ENCODE assay signal across 17 cellular contexts in genomic region chr7:79286181-79286580, GRCh38.
DNase-seq lines count a peak whose midpoint lies in the region; ATAC-seq and TF ChIP-seq lines count a peak whose summit lies in the region.
"Had no signal": no experiment of that assay in that cellular context is flagged by ENCODE, and none has a peak within 500 bp of the region (broad histone marks: within the 10 kb centered on the region; RNA-seq: fewer than 3 reads in every experiment).

No MANE protein-coding gene starts in this region.

- no peak overlapping the region for H3K4me3 ChIP-seq in Panc1 (ENCODE audit: low read depth in 2 of 2, low read length in 2 of 2)
- H3K4me3 ChIP-seq: GM12878, GM23248 had no signal

- H3K27me3 Mint-ChIP-seq in HFFc6 (ENCODE audit: insufficient read depth) (no peaks in the 10 kb centered on the region), mesothelial cell of epicardium (ENCODE audit: low read depth) (no peaks in the 10 kb centered on the region), glutamatergic neuron (ENCODE audit: unreplicated experiment) (no peaks in the 10 kb centered on the region)
- H3K27me3 Mint-ChIP-seq: CD4-positive, alpha-beta memory T cell had no signal

- in situ Hi-C loops in G401 (cut with HindIII; ENCODE audit: low sequenced_read_pairs), result no loop called here
- in situ Hi-C loops in Panc1 (cut with HindIII; ENCODE audit: low pct_unique_long_range_greater_than_20kb, low sequenced_read_pairs), result no loop called here

- DNase-seq in G401 (ENCODE audit: low spot score) (peak; percentile 67), HFFc6 (no peak), Panc1 (ENCODE audit: low read depth, low spot score) (no peak), mesothelial cell of epicardium (ENCODE audit: low spot score in 2 of 2, unreplicated experiment in 2 of 2) (no peak), NCI-H2171 (lab: John Stamatoyannopoulos, UW) (no peak), glutamatergic neuron (no peak)
- no peak for DNase-seq in effector CD8-positive, alpha-beta T cell (lab: John Stamatoyannopoulos, UW)
- DNase-seq: CD4-positive, alpha-beta memory T cell; COR-L47; DMS153; DND-41; GDM1; GM23248; H7; HCEC 1CT had no signal

- peaks cover 1% of the 10 kb centered on the region; the same call in 1 of the 2 replicates for H3K9me3 ChIP-seq in Panc1 (ENCODE audit: control insufficient read depth, insufficient read depth, low read depth, low read length)

- TF ChIP-seq CTCF in HFFc6 (IDR thresholded peaks at IDR 0.05), result no peak
- TF ChIP-seq CTCF in Panc1 (IDR thresholded peaks at IDR 0.05), result no peak
- no peak for TF ChIP-seq CTCF in mesothelial cell of epicardium (IDR thresholded peaks at IDR 0.05; ENCODE audit: unreplicated experiment)
- no peak for TF ChIP-seq CTCF in glutamatergic neuron (IDR thresholded peaks at IDR 0.05; ENCODE audit: partially characterized antibody, unreplicated experiment)

- no peaks in the 10 kb centered on the region for H3K9me3 Mint-ChIP-seq in HFFc6
- H3K9me3 Mint-ChIP-seq in mesothelial cell of epicardium, result no peaks in the 10 kb centered on the region
- no peaks in the 10 kb centered on the region for H3K9me3 Mint-ChIP-seq in glutamatergic neuron (ENCODE audit: unreplicated experiment)

- POLR2A ChIA-PET in Panc1 (lab: Charles Lee), result no interaction called here

- H3K27ac ChIP-seq in Panc1 (ENCODE audit: low read length), result peak overlapping the region; percentile 97
- H3K27ac ChIP-seq: GM23248 had no signal

- H3K4me3 Mint-ChIP-seq in HFFc6, result no peak overlapping the region
- no peak overlapping the region for H3K4me3 Mint-ChIP-seq in mesothelial cell of epicardium
- no peak overlapping the region for H3K4me3 Mint-ChIP-seq in glutamatergic neuron (ENCODE audit: unreplicated experiment)
- H3K4me3 Mint-ChIP-seq: CD4-positive, alpha-beta memory T cell had no signal

- H3K4me1 ChIP-seq in Panc1 (ENCODE audit: control insufficient read depth, insufficient read depth, low read length), result peaks cover 50% of the 10 kb centered on the region

- intact Hi-C loops in Panc1 (cut with micrococcal nuclease; ENCODE audit: unreplicated experiment), result loop anchor here (10.0 kb wide), 1 partner anchor 759 kb away; no protein-coding TSS in a partner anchor

- H3K36me3 Mint-ChIP-seq in HFFc6 (ENCODE audit: low read depth), result no peaks in the 10 kb centered on the region
- no peaks in the 10 kb centered on the region for H3K36me3 Mint-ChIP-seq in mesothelial cell of epicardium
- H3K36me3 Mint-ChIP-seq in glutamatergic neuron (ENCODE audit: unreplicated experiment), result no peaks in the 10 kb centered on the region
- H3K36me3 Mint-ChIP-seq: CD4-positive, alpha-beta memory T cell had no signal

- peaks cover 94% of the 10 kb centered on the region for H3K4me1 Mint-ChIP-seq in HFFc6 (ENCODE audit: low read depth)
- H3K4me1 Mint-ChIP-seq in mesothelial cell of epicardium, result peaks cover 49% of the 10 kb centered on the region
- H3K4me1 Mint-ChIP-seq in glutamatergic neuron (ENCODE audit: low read depth, unreplicated experiment), result peaks cover 5% of the 10 kb centered on the region
- H3K4me1 Mint-ChIP-seq: CD4-positive, alpha-beta memory T cell had no signal

- no peaks in the 10 kb centered on the region for H3K36me3 ChIP-seq in Panc1 (ENCODE audit: control insufficient read depth, insufficient read depth, low read length)

- no peaks in the 10 kb centered on the region for H3K27me3 ChIP-seq in Panc1 (ENCODE audit: control insufficient read depth, insufficient read depth, low read length)

- H3K27ac Mint-ChIP-seq in HFFc6 (peak overlapping the region; percentile 60), mesothelial cell of epicardium (peak overlapping the region; percentile 54), glutamatergic neuron (ENCODE audit: unreplicated experiment) (no peak overlapping the region)
- H3K27ac Mint-ChIP-seq: CD4-positive, alpha-beta memory T cell had no signal

- CTCF ChIA-PET in Panc1 (lab: Charles Lee), result no interaction called here

- no peak for ATAC-seq in Panc1
- no peak for ATAC-seq in GM21528 (IDR thresholded peaks at IDR 0.05; ENCODE audit: low FRiP score, unreplicated experiment)
- ATAC-seq: GM12878 had no signal

- no TSS peak for BruUV-seq in Panc1 (replicated peaks; lab: Mats Ljungman, UMichigan)
